1 cellular context compared by ENCODE assay signal in genomic region chr6:37352384-37352783, GRCh38.
TF ChIP-seq lines count a peak whose summit lies in the region.

No MANE protein-coding gene starts in this region.

TF ChIP-seq in K562, 482 proteins besides CTCF, POLR2A, EP300 and RAD21:
- TF ChIP-seq ZNF512 (tag; IDR thresholded peaks at IDR 0.05) (peak; percentile 87), ZNF174 (CRISPR knock-in tag; IDR thresholded peaks at IDR 0.05) (no peak)
TF ChIP-seq in K562: peak in this region for 1.
